ENCODE assay signal across 12 cellular contexts in the genomic region with DNA sequence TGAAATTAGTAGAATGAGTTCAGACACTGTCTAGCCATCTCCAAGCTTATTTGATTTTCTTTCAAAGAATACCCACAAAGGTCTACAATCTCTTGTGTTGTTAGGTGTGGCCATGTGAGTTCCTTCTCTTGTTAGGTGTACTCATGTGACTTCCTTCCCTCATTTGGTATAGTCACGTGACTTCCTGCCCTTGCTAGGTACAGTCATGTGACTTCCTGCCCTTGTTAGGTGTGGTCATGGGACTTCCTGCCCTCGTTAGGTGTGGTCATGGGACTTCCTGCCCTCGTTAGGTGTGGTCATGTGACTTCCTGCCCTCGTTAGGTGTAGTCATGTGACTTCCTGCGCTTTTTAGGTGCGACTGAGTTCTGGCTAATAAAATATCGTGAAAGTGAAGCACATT.
DNase-seq lines count a peak whose midpoint lies in the region; ATAC-seq lines count a peak whose summit lies in the region.
"Had no signal": no experiment of that assay in that cellular context is flagged by ENCODE, and none has a peak within 500 bp of the region (broad histone marks: within the 10 kb centered on the region; RNA-seq: fewer than 3 reads in every experiment).

No MANE protein-coding gene starts in this region.

- peak overlapping the region; percentile 70 for H3K27ac Mint-ChIP-seq in T-helper 2 cell treated with Interferon-gamma antibody and Interleukin-4, amounts not matched to agents 5 μg/mL and 100 μg/mL, for 36 hours
- H3K27ac Mint-ChIP-seq in activated naive CD4-positive, alpha-beta T cell treated with anti-CD3 and anti-CD28 coated beads, Interleukin-2, amount 50 U/mL, for 24 hours: peak overlapping the region; percentile 81

- DNase-seq in NCI-H2171 treated with DMSO at 0.1 percent for 48 hours (lab: John Stamatoyannopoulos, UW) (peak; percentile 22), NCI-H2171 (lab: John Stamatoyannopoulos, UW) (no peak), NCI-H226 (no peak), HPDE6-E6E7 (ENCODE audit: extremely low spot score) (no peak)
- no peak for DNase-seq in T-helper 2 cell treated with Interferon-gamma antibody and Interleukin-4, amounts not matched to agents 5 μg/mL and 100 μg/mL, for 36 hours (ENCODE audit: low spot score)
- peak; percentile 1 to 37 for DNase-seq in stimulated activated CD4-positive, alpha-beta T cell treated with anti-CD3 and anti-CD28 coated beads, Interleukin-4, amount 100 ng/mL, for 4 hours
- DNase-seq: foreskin melanocyte, left colon, NCI-H1105, occipital lobe had no signal

- H3K4me3 Mint-ChIP-seq in T-helper 2 cell treated with Interferon-gamma antibody and Interleukin-4, amounts not matched to agents 5 μg/mL and 100 μg/mL, for 36 hours: no peak overlapping the region
- H3K4me3 Mint-ChIP-seq in activated naive CD4-positive, alpha-beta T cell treated with anti-CD3 and anti-CD28 coated beads, Interleukin-2, amount 50 U/mL, for 24 hours: peak overlapping the region; percentile 26

- H3K27me3 Mint-ChIP-seq in T-helper 2 cell treated with Interferon-gamma antibody and Interleukin-4, amounts not matched to agents 5 μg/mL and 100 μg/mL, for 36 hours (ENCODE audit: low read depth): no peaks in the 10 kb centered on the region
- peaks cover 2% of the 10 kb centered on the region for H3K27me3 Mint-ChIP-seq in activated naive CD4-positive, alpha-beta T cell treated with anti-CD3 and anti-CD28 coated beads, Interleukin-2, amount 50 U/mL, for 24 hours

- H3K9me3 Mint-ChIP-seq in T-helper 2 cell treated with Interferon-gamma antibody and Interleukin-4, amounts not matched to agents 5 μg/mL and 100 μg/mL, for 36 hours: peaks cover 29% of the 10 kb centered on the region
- H3K9me3 Mint-ChIP-seq in activated naive CD4-positive, alpha-beta T cell treated with anti-CD3 and anti-CD28 coated beads, Interleukin-2, amount 50 U/mL, for 24 hours: peaks cover 33% of the 10 kb centered on the region

- peaks cover 1% of the 10 kb centered on the region for H3K36me3 Mint-ChIP-seq in T-helper 2 cell treated with Interferon-gamma antibody and Interleukin-4, amounts not matched to agents 5 μg/mL and 100 μg/mL, for 36 hours (ENCODE audit: low read depth)
- H3K36me3 Mint-ChIP-seq in activated naive CD4-positive, alpha-beta T cell treated with anti-CD3 and anti-CD28 coated beads, Interleukin-2, amount 50 U/mL, for 24 hours: peaks cover 10% of the 10 kb centered on the region

- ATAC-seq in GM18519 (IDR thresholded peaks at IDR 0.05; ENCODE audit: low FRiP score, unreplicated experiment): no peak
- ATAC-seq: left colon had no signal

- peaks cover 4% of the 10 kb centered on the region for H3K4me1 Mint-ChIP-seq in T-helper 2 cell treated with Interferon-gamma antibody and Interleukin-4, amounts not matched to agents 5 μg/mL and 100 μg/mL, for 36 hours (ENCODE audit: low read depth)
- peaks cover 26% of the 10 kb centered on the region for H3K4me1 Mint-ChIP-seq in activated naive CD4-positive, alpha-beta T cell treated with anti-CD3 and anti-CD28 coated beads, Interleukin-2, amount 50 U/mL, for 24 hours

Comparison
In these comparisons a context has a peak if more than half of its experiments do, and no peak if none do; other contexts are left out.
1. DNase-seq: peak in NCI-H2171 treated with DMSO at 0.1 percent for 48 hours (single experiment) and stimulated activated CD4-positive, alpha-beta T cell treated with anti-CD3 and anti-CD28 coated beads, Interleukin-4, amount 100 ng/mL, for 4 hours (2 of 2); none in NCI-H2171 (single experiment), T-helper 2 cell treated with Interferon-gamma antibody and Interleukin-4, amounts not matched to agents 5 μg/mL and 100 μg/mL, for 36 hours (single experiment), NCI-H226 (single experiment) and HPDE6-E6E7 (single experiment).